Comparison of ENCODE assay signal across 14 cellular contexts in the genomic region with DNA sequence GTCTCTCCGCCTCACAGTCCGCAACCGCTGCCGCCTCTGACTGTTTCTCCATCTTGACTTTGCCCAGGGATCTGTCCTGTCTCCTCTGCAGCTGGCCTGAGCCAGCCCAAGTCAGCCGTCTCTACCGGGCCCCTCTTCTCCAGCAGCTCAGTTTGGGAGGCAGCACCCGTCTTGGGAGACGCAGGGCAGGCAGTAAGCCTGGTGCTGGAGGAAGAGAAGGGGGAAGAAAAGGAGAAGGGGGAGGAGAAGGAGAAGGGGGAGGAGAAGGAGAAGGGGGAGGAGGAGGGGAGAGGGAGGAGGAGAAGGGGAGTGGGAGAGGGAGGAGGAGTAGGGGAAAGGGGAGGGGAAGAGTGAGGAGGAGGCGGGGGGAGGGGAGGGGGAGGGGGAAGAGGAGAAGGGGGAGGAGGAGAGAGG. TPM values are rescaled to one million over a fixed set of nuclear protein-coding genes. Genes with fewer than 3 reads are reported as not detected.
DNase-seq lines count a peak whose midpoint lies in the region; ATAC-seq and TF ChIP-seq lines count a peak whose summit lies in the region.
"Had no signal": no experiment of that assay in that cellular context is flagged by ENCODE, and none has a peak within 500 bp of the region (broad histone marks: within the 10 kb centered on the region; RNA-seq: fewer than 3 reads in every experiment).

No MANE protein-coding gene starts in this region.

- TF ChIP-seq CTCF in progenitor cell of endocrine pancreas (IDR thresholded peaks at IDR 0.05; ENCODE audit: unreplicated experiment) (no peak), brain microvascular endothelial cell (IDR thresholded peaks at IDR 0.05; ENCODE audit: low read depth, low read length, missing control alignments) (no peak)

- no peak overlapping the region for H3K27ac Mint-ChIP-seq in progenitor cell of endocrine pancreas

- in situ Hi-C loops in brain microvascular endothelial cell (cut with HindIII; ENCODE audit: low pct_ligation_motif_present, low sequenced_read_pairs): no loop called here

- H3K27me3 Mint-ChIP-seq in progenitor cell of endocrine pancreas: peaks cover 3% of the 10 kb centered on the region

- H3K4me1 Mint-ChIP-seq in progenitor cell of endocrine pancreas (ENCODE audit: low read depth): peaks cover 1% of the 10 kb centered on the region

- no peaks in the 10 kb centered on the region for H3K9me3 Mint-ChIP-seq in progenitor cell of endocrine pancreas (ENCODE audit: low read depth)

- H3K4me3 ChIP-seq in HUES48 (ENCODE audit: low read depth, low read length) (peak overlapping the region; percentile 60), iPS-18a (ENCODE audit: low read length) (peak overlapping the region; percentile 69), brain microvascular endothelial cell (ENCODE audit: low read depth, low read length) (no peak overlapping the region)
- H3K4me3 ChIP-seq: SJSA1 had no signal

- H3K27me3 ChIP-seq in HUES48 (ENCODE audit: control insufficient read depth, insufficient read depth, low read length): no peaks in the 10 kb centered on the region
- no peaks in the 10 kb centered on the region for H3K27me3 ChIP-seq in iPS-18a (ENCODE audit: control insufficient read depth, insufficient read depth, low read length)
- no peaks in the 10 kb centered on the region for H3K27me3 ChIP-seq in brain microvascular endothelial cell (replicated peaks)
- H3K27me3 ChIP-seq: gastroesophageal sphincter, SJSA1 had no signal

- H3K36me3 ChIP-seq in HUES48 (ENCODE audit: control insufficient read depth, insufficient read depth, low read length) (no peaks in the 10 kb centered on the region), iPS-18a (ENCODE audit: control insufficient read depth, low read depth, low read length) (no peaks in the 10 kb centered on the region), brain microvascular endothelial cell (replicated peaks) (no peaks in the 10 kb centered on the region)
- H3K36me3 ChIP-seq: gastroesophageal sphincter, SJSA1 had no signal

- H3K36me3 Mint-ChIP-seq in progenitor cell of endocrine pancreas (ENCODE audit: insufficient read depth): no peaks in the 10 kb centered on the region

- DNase-seq in caudate nucleus (lab: John Stamatoyannopoulos, UW) (peak in 2 of 61 donors; percentile 2 to 28), progenitor cell of endocrine pancreas (ENCODE audit: low spot score, unreplicated experiment) (no peak), activated gamma-delta T cell (lab: John Stamatoyannopoulos, UW) (no peak), mesenteric fat pad (ENCODE audit: low spot score) (no peak), brain microvascular endothelial cell (no peak)
- DNase-seq: activated T-cell treated with anti-CD3 and anti-CD28 coated beads, Interleukin-2, amount 50 U/mL, for 1 hour; GF-D8; NCI-H345 had no signal

- H3K27ac ChIP-seq in HUES48 (ENCODE audit: low read depth, low read length) (peak overlapping the region; percentile 50), caudate nucleus (ENCODE audit: low read depth, low read length) (peak overlapping the region; percentile 21), iPS-18a (ENCODE audit: low read length) (no peak overlapping the region), brain microvascular endothelial cell (no peak overlapping the region)
- H3K27ac ChIP-seq: epithelial cell of prostate, gastroesophageal sphincter, SJSA1 had no signal

- no peak for ATAC-seq in activated CD4-positive, CD25-positive, alpha-beta regulatory T cell treated with anti-CD3 and anti-CD28 coated beads, Interleukin-2, amount 50 U/mL, for 24 hours

- H3K9ac ChIP-seq in HUES48 (ENCODE audit: low read depth, low read length): no peak overlapping the region
- H3K9ac ChIP-seq in iPS-18a (ENCODE audit: low read length): peak overlapping the region; percentile 45

- H3K4me1 ChIP-seq in HUES48 (ENCODE audit: control insufficient read depth, insufficient read depth, low read length): peaks cover 7% of the 10 kb centered on the region; the same call in 1 of the 2 replicates
- H3K4me1 ChIP-seq in iPS-18a (ENCODE audit: control insufficient read depth, low read depth, low read length): no peaks in the 10 kb centered on the region
- H3K4me1 ChIP-seq: SJSA1 had no signal

- peak overlapping the region; percentile 40 for H3K4me3 Mint-ChIP-seq in progenitor cell of endocrine pancreas (ENCODE audit: low read depth)

- no peaks in the 10 kb centered on the region for H3K9me3 ChIP-seq in HUES48 (ENCODE audit: control insufficient read depth, insufficient read depth, low read length)
- no peaks in the 10 kb centered on the region for H3K9me3 ChIP-seq in iPS-18a (ENCODE audit: control insufficient read depth, low read depth, low read length)
- H3K9me3 ChIP-seq: gastroesophageal sphincter, SJSA1 had no signal

RNA-seq across cellular contexts. Expression of a gene that starts 36.0 kb away (rescaled TPM):
- total RNA-seq in progenitor cell of endocrine pancreas: 1.6 and 1.8 TPM in 2 replicates
- 0.77 TPM for total RNA-seq in mesenteric fat pad

Comparison
In these comparisons a context has a peak if more than half of its experiments do, and no peak if none do; other contexts are left out.
1. H3K27ac ChIP-seq: peak in HUES48 (single experiment) and caudate nucleus (single experiment); none in iPS-18a (single experiment) and brain microvascular endothelial cell (single experiment).